ENCODE assay signal across 8 cellular contexts in genomic region chr2:8836979-8837794, GRCh38. TPM values are rescaled to one million over a fixed set of nuclear protein-coding genes. Genes with fewer than 3 reads are reported as not detected.
DNase-seq lines count a peak whose midpoint lies in the region; ATAC-seq and TF ChIP-seq lines count a peak whose summit lies in the region.

Gene KIDINS220, minus strand, starts transcription at chr2:8837613. Its CDS starts 10,520 bp downstream, at chr2:8827093.

- POLR2A ChIA-PET in PC-9 (lab: Charles Lee; ENCODE audit: unreplicated experiment) = no interaction called here

- ATAC-seq in GM21526 (IDR thresholded peaks at IDR 0.05; ENCODE audit: low FRiP score, unreplicated experiment) = peak; percentile 90
- peak; percentile 96 to 97 for ATAC-seq in activated T-cell treated with anti-CD3 and anti-CD28 coated beads, Interleukin-2, amount 50 U/mL, for 4 hours
- peak; percentile 95 for ATAC-seq in esophagus mucosa

- H3K4me2 ChIP-seq in PC-9 = peak within 1 kb of the TSS; percentile 93

- peaks cover 40% of the 10 kb centered on the region for H3K4me1 Mint-ChIP-seq in activated T-cell treated with anti-CD3 and anti-CD28 coated beads, Interleukin-2, amount 50 U/mL, for 4 hours (ENCODE audit: low read depth)

- H3K4me3 Mint-ChIP-seq in activated T-cell treated with anti-CD3 and anti-CD28 coated beads, Interleukin-2, amount 50 U/mL, for 4 hours = peak within 1 kb of the TSS; percentile 99

- H3F3A ChIP-seq in PC-9 (ENCODE audit: insufficient read depth, low read depth) = no peaks in the 10 kb centered on the region; the same call in 1 of the 2 replicates

- H3K9me2 ChIP-seq in PC-9 (ENCODE audit: insufficient read depth) = no peaks in the 10 kb centered on the region

- H3K9me3 Mint-ChIP-seq in activated T-cell treated with anti-CD3 and anti-CD28 coated beads, Interleukin-2, amount 50 U/mL, for 4 hours = no peaks in the 10 kb centered on the region

- H3K36me3 ChIP-seq in PC-9 (ENCODE audit: low read depth) = no peaks in the 10 kb centered on the region
- no peaks in the 10 kb centered on the region for H3K36me3 ChIP-seq in muscle layer of colon (ENCODE audit: insufficient read depth, low read length)

- peaks cover 9% of the 10 kb centered on the region; the same call in 1 of the 2 replicates for H3K79me2 ChIP-seq in PC-9 (ENCODE audit: low read depth)

- no TSS peak for BruUV-seq in PC-9 (replicated peaks; lab: Mats Ljungman, UMichigan)

- DNase-seq in DMS114 treated with DMSO at 0.1 percent for 48 hours (lab: John Stamatoyannopoulos, UW; ENCODE audit: unreplicated experiment) = peak; percentile 53
- DNase-seq in HuH-7.5 (ENCODE audit: low spot score) = peak; percentile 84
- peak; percentile 65 to 77 for DNase-seq in PC-9
- peak; percentile 84 for DNase-seq in activated T-cell treated with anti-CD3 and anti-CD28 coated beads, Interleukin-2, amount 50 U/mL, for 4 hours
- peak; percentile 60 for DNase-seq in stimulated activated CD8-positive, alpha-beta memory T cell treated with anti-CD3 and anti-CD28 coated beads, Interleukin-7, amount 100 ng/mL, for 24 hours (ENCODE audit: low read depth)

- H3K4me3 ChIP-seq in PC-9 = peak within 1 kb of the TSS; percentile 94
- peak within 1 kb of the TSS; percentile 71 to 79 for H3K4me3 ChIP-seq in muscle layer of colon (ENCODE audit: low read depth in 1 of 2, low read length in 2 of 2)

- H3K4me1 ChIP-seq in PC-9 (replicated peaks; ENCODE audit: insufficient read depth) (peaks cover 13% of the 10 kb centered on the region), muscle layer of colon (ENCODE audit: insufficient read depth, low read length) (peaks cover 31% of the 10 kb centered on the region)

- CTCF ChIA-PET in PC-9 (lab: Charles Lee) = no interaction called here

- TF ChIP-seq CTCF in PC-9 (conservative IDR thresholded peaks at IDR 0.05) = no peak

- H3K9me3 ChIP-seq in PC-9 (ENCODE audit: insufficient read depth, low read depth) (no peaks in the 10 kb centered on the region), muscle layer of colon (ENCODE audit: low read length) (no peaks in the 10 kb centered on the region)

- H2AFZ ChIP-seq in PC-9 = peak within 1 kb of the TSS; percentile 96

- intact Hi-C loops in PC-9 (cut with micrococcal nuclease; ENCODE audit: unreplicated experiment) = no loop called here

- H3K27ac ChIP-seq in PC-9 (no peak within 1 kb of the TSS), muscle layer of colon (ENCODE audit: low read depth, low read length) (peak within 1 kb of the TSS; percentile 79)

- H4K20me1 ChIP-seq in PC-9 (ENCODE audit: insufficient read depth) = no peaks in the 10 kb centered on the region

- H3K9ac ChIP-seq in muscle layer of colon (ENCODE audit: low read length) = peak within 1 kb of the TSS; percentile 44

- H3K27me3 ChIP-seq in PC-9 (ENCODE audit: insufficient read depth, low read depth) (no peaks in the 10 kb centered on the region), muscle layer of colon (ENCODE audit: control insufficient read depth in 1 of 2, insufficient read depth in 2 of 2, low read length in 2 of 2) (no peaks in the 10 kb centered on the region)

- peaks cover 5% of the 10 kb centered on the region for H3K36me3 Mint-ChIP-seq in activated T-cell treated with anti-CD3 and anti-CD28 coated beads, Interleukin-2, amount 50 U/mL, for 4 hours (ENCODE audit: insufficient read depth)

- H3K27me3 Mint-ChIP-seq in activated T-cell treated with anti-CD3 and anti-CD28 coated beads, Interleukin-2, amount 50 U/mL, for 4 hours (ENCODE audit: low read depth) = no peaks in the 10 kb centered on the region

RNA-seq across cellular contexts. Expression of gene KIDINS220, which starts in this region (rescaled TPM):
- 11.0 and 13.9 TPM in 2 replicates for total RNA-seq in PC-9 (2021)
- 10 to 100 TPM; 23.2 to 29.6 (median 27.4) TPM for total RNA-seq in activated T-cell treated with anti-CD3 and anti-CD28 coated beads, Interleukin-2, amount 50 U/mL, for 4 hours
- 22.6 TPM for total RNA-seq in esophagus mucosa
